ENCODE assay signal across 26 cellular contexts in genomic region chr4:106715825-106716224, GRCh38.
"Had no signal": no experiment of that assay in that cellular context is flagged by ENCODE, and none has a peak within 500 bp of the region (broad histone marks: within the 10 kb centered on the region; RNA-seq: fewer than 3 reads in every experiment).

No MANE protein-coding gene starts in this region.

- H3K27me3 ChIP-seq: colonic mucosa, dorsolateral prefrontal cortex, esophagus muscularis mucosa, esophagus squamous epithelium, foreskin keratinocyte, gastrocnemius medialis, gastroesophageal sphincter, heart left ventricle, heart right ventricle, hepatocyte had no signal

- H3K9me3 ChIP-seq: colonic mucosa, esophagus muscularis mucosa, esophagus squamous epithelium, gastrocnemius medialis, gastroesophageal sphincter had no signal

- H2AFZ ChIP-seq: hepatocyte had no signal

- H3K4me3 Mint-ChIP-seq: dendritic cell treated with granulocyte-macrophage colony-stimulating factor and Interleukin-4, amounts not matched to agents 40 ng/mL and 50 ng/mL, for 4 days; effector memory CD8-positive, alpha-beta T cell; endodermal cell had no signal

- DNase-seq: colonic mucosa; cortex of kidney; dermis blood vessel endothelial cell; dorsolateral prefrontal cortex; effector CD4-positive, alpha-beta T cell; effector CD8-positive, alpha-beta T cell; effector memory CD4-positive, alpha-beta T cell; effector memory CD8-positive, alpha-beta T cell; endodermal cell; erythroblast; esophagus squamous epithelium; foreskin fibroblast; foreskin keratinocyte; foreskin melanocyte; gastrocnemius medialis; glutamatergic neuron; head of caudate nucleus; heart left ventricle; heart right ventricle had no signal

- H3K79me2 ChIP-seq: hepatocyte had no signal

- H3K27ac Mint-ChIP-seq: dendritic cell treated with granulocyte-macrophage colony-stimulating factor and Interleukin-4, amounts not matched to agents 40 ng/mL and 50 ng/mL, for 4 days; effector memory CD8-positive, alpha-beta T cell; endodermal cell had no signal

- H3K4me3 ChIP-seq: colonic mucosa, coronary artery, dorsolateral prefrontal cortex, esophagus muscularis mucosa, esophagus squamous epithelium, gastrocnemius medialis, gastroesophageal sphincter, heart left ventricle, heart right ventricle, hepatocyte had no signal

- H3K27ac ChIP-seq: colonic mucosa, coronary artery, dorsolateral prefrontal cortex, epithelial cell of prostate, esophagus muscularis mucosa, esophagus squamous epithelium, foreskin keratinocyte, gastrocnemius medialis, gastroesophageal sphincter, heart left ventricle, heart right ventricle, hepatocyte had no signal

- H3K4me1 ChIP-seq: colonic mucosa, esophagus muscularis mucosa, esophagus squamous epithelium, foreskin keratinocyte, gastrocnemius medialis, gastroesophageal sphincter, heart left ventricle, heart right ventricle had no signal

- H3K27me3 Mint-ChIP-seq: effector memory CD8-positive, alpha-beta T cell had no signal

- H3K9me3 Mint-ChIP-seq: dendritic cell treated with granulocyte-macrophage colony-stimulating factor and Interleukin-4, amounts not matched to agents 40 ng/mL and 50 ng/mL, for 4 days had no signal

- H3K4me1 Mint-ChIP-seq: endodermal cell had no signal

- H3K4me2 ChIP-seq: hepatocyte had no signal

- ATAC-seq: effector memory CD8-positive, alpha-beta T cell; esophagus mucosa; foreskin keratinocyte; gastrocnemius medialis; gastroesophageal sphincter; heart left ventricle; heart right ventricle had no signal

- H3K36me3 ChIP-seq: colonic mucosa, esophagus muscularis mucosa, esophagus squamous epithelium, gastrocnemius medialis, gastroesophageal sphincter, heart left ventricle, heart right ventricle had no signal
